Comparison of ENCODE assay signal across 10 cellular contexts in genomic region chr2:165902929-165903328, GRCh38. TPM values are rescaled to one million over a fixed set of nuclear protein-coding genes. Genes with fewer than 3 reads are reported as not detected.
DNase-seq lines count a peak whose midpoint lies in the region; ATAC-seq, FAIRE-seq and TF ChIP-seq lines count a peak whose summit lies in the region.
"Had no signal": no experiment of that assay in that cellular context is flagged by ENCODE, and none has a peak within 500 bp of the region (broad histone marks: within the 10 kb centered on the region; RNA-seq: fewer than 3 reads in every experiment).

No MANE protein-coding gene starts in this region.

- no peaks in the 10 kb centered on the region for H3F3A ChIP-seq in smooth muscle cell (ENCODE audit: low read depth)

- H3K4me3 ChIP-seq in smooth muscle cell, result no peak overlapping the region
- H3K4me3 ChIP-seq: skin epidermis had no signal

- peaks cover 4% of the 10 kb centered on the region for H3K36me3 ChIP-seq in smooth muscle cell (ENCODE audit: low read depth)

- no peak overlapping the region for H3K4me3 Mint-ChIP-seq in mesothelial cell of epicardium

- H3K79me2 ChIP-seq in smooth muscle cell (ENCODE audit: low read depth), result no peaks in the 10 kb centered on the region

- H3K9me3 Mint-ChIP-seq in mesothelial cell of epicardium, result no peaks in the 10 kb centered on the region

- no peak overlapping the region for H3K27ac Mint-ChIP-seq in mesothelial cell of epicardium

- no peaks in the 10 kb centered on the region for H3K27me3 ChIP-seq in smooth muscle cell (ENCODE audit: low read depth)

- ATAC-seq in GM18517 (IDR thresholded peaks at IDR 0.05; ENCODE audit: unreplicated experiment), result peak; percentile 61
- ATAC-seq in HG02981 (IDR thresholded peaks at IDR 0.05; ENCODE audit: unreplicated experiment), result no peak

- H3K4me1 Mint-ChIP-seq in mesothelial cell of epicardium, result peaks cover 8% of the 10 kb centered on the region

- peaks cover 28% of the 10 kb centered on the region for H3K36me3 Mint-ChIP-seq in mesothelial cell of epicardium

- no peak for TF ChIP-seq POLR2A in erythroblast (IDR thresholded peaks at IDR 0.05; ENCODE audit: low read length)

- no peak overlapping the region for H2AFZ ChIP-seq in smooth muscle cell (ENCODE audit: low read depth)

- H3K9me3 ChIP-seq in smooth muscle cell (replicated peaks; ENCODE audit: low read depth), result no peaks in the 10 kb centered on the region

- no peak overlapping the region for H3K4me2 ChIP-seq in smooth muscle cell

- no peaks in the 10 kb centered on the region for H3K27me3 Mint-ChIP-seq in mesothelial cell of epicardium (ENCODE audit: low read depth)

- H3K4me1 ChIP-seq in smooth muscle cell (ENCODE audit: low read depth), result no peaks in the 10 kb centered on the region

- no peaks in the 10 kb centered on the region for H4K20me1 ChIP-seq in smooth muscle cell (ENCODE audit: low read depth)

- H3K9ac ChIP-seq in smooth muscle cell (ENCODE audit: low read depth), result no peak overlapping the region

- H3K27ac ChIP-seq in smooth muscle cell (ENCODE audit: low read depth), result no peak overlapping the region

- no peak for TF ChIP-seq CTCF in mesothelial cell of epicardium (IDR thresholded peaks at IDR 0.05; ENCODE audit: unreplicated experiment)
- TF ChIP-seq CTCF in smooth muscle cell (IDR thresholded peaks at IDR 0.05; ENCODE audit: borderline replicate concordance, insufficient read depth, poor library complexity, severe bottlenecking), result no peak

- FAIRE-seq in A204.1 (lab: Jason Lieb, UNC), result peak; percentile 25

- DNase-seq in NAMALWA (ENCODE audit: low spot score) (peak; percentile 19), erythroblast (lab: John Stamatoyannopoulos, UW) (peak; percentile 42 to 58), mesothelial cell of epicardium (ENCODE audit: low spot score in 2 of 2, unreplicated experiment in 2 of 2) (no peak), smooth muscle cell (lab: John Stamatoyannopoulos, UW; ENCODE audit: unreplicated experiment) (no peak), amniotic stem cell (lab: John Stamatoyannopoulos, UW) (no peak)
- DNase-seq: NCI-H82 had no signal

RNA-seq across cellular contexts. Expression of gene TTC21B, which starts 50.6 kb away (rescaled TPM):
- total RNA-seq in mesothelial cell of epicardium (30.4 to 33.9 TPM (median 33.8 TPM) in 3 replicates), smooth muscle cell (21.1 and 48.0 TPM in 2 replicates)
- polyA plus RNA-seq in smooth muscle cell, result 5.5 and 5.8 TPM in 2 replicates

Comparison
In these comparisons a context has a peak if more than half of its experiments do, and no peak if none do; other contexts are left out.
1. DNase-seq: peak in NAMALWA (single experiment) and erythroblast (2 of 2); none in mesothelial cell of epicardium (0 of 2), smooth muscle cell (single experiment) and amniotic stem cell (single experiment).